Comparison of ENCODE assay signal across 8 cellular contexts in genomic region chr2:64750817-64751285, GRCh38.
DNase-seq lines count a peak whose midpoint lies in the region.

No MANE protein-coding gene starts in this region.

- no peaks in the 10 kb centered on the region for H4K20me1 ChIP-seq in GM23248 (ENCODE audit: insufficient read depth)

- H2AFZ ChIP-seq in GM23248 = peak overlapping the region; percentile 76
- peak overlapping the region; percentile 99 for H2AFZ ChIP-seq in neuronal stem cell (ENCODE audit: low read length)

- H2BK5ac ChIP-seq in neuronal stem cell (ENCODE audit: low read length) = peak overlapping the region; percentile 91

- H3K79me2 ChIP-seq in GM23248 (ENCODE audit: insufficient read depth) = peaks cover 45% of the 10 kb centered on the region

- no peak overlapping the region for H3K4ac ChIP-seq in neuronal stem cell (ENCODE audit: low read length)

- H3K9me3 ChIP-seq in GM23248 (ENCODE audit: low read depth) (no peaks in the 10 kb centered on the region), neuronal stem cell (replicated peaks in 1 of 2; ENCODE audit: control insufficient read depth in 2 of 2, insufficient read depth in 1 of 2, low read depth in 1 of 2, low read length in 2 of 2) (peaks cover 0 to under 1% of the 10 kb centered on the region in 2 donors)

- in situ Hi-C loops in GM23248 (cut with MboI) = no loop called here

- H3K27me3 ChIP-seq in GM23248 (replicated peaks; ENCODE audit: insufficient read depth) = no peaks in the 10 kb centered on the region
- peaks cover 0 to 10% (median 0%) of the 10 kb centered on the region in 3 experiments for H3K27me3 ChIP-seq in neuronal stem cell (ENCODE audit: control insufficient read depth in 3 of 3, insufficient read depth in 3 of 3, low read depth in 1 of 3, low read length in 3 of 3)

- H3K79me1 ChIP-seq in neuronal stem cell (ENCODE audit: low read depth, low read length) = peaks cover 2% of the 10 kb centered on the region

- no peak overlapping the region for H4K91ac ChIP-seq in neuronal stem cell (ENCODE audit: low read depth, low read length, poor library complexity)

- H3F3A ChIP-seq in GM23248 (ENCODE audit: insufficient read depth) = peaks cover 37% of the 10 kb centered on the region

- H3K36me3 ChIP-seq in GM23248 (ENCODE audit: low read depth) (no peaks in the 10 kb centered on the region), neuronal stem cell (replicated peaks in 1 of 2; ENCODE audit: control insufficient read depth in 2 of 2, insufficient read depth in 2 of 2, low read length in 2 of 2) (no peaks in the 10 kb centered on the region)

- 0 to 1% methylated on average over 6 to 40 of the region's 43 CpGs for WGBS in GM23248 (ENCODE audit: low coverage in 1 of 2, low lambda C conversion rate in 2 of 2, missing lambda C conversion rate in 2 of 2), 2 experiments
- no CpG with 5 or more reads among the region's 43 CpGs for WGBS in neuronal stem cell (ENCODE audit: extremely low coverage in 2 of 2, insufficient read length in 2 of 2, insufficient replicate concordance in 1 of 2), 2 donors

- no peak overlapping the region for H4K8ac ChIP-seq in neuronal stem cell (ENCODE audit: low read depth, low read length)

- H3K4me3 ChIP-seq in GM23248 (peak overlapping the region; percentile 78), neuronal stem cell (ENCODE audit: low read length in 2 of 2) (peak overlapping the region; percentile 88 to 94)

- H3K9ac ChIP-seq in GM23248 (peak overlapping the region; percentile 95), neuronal stem cell (ENCODE audit: low read depth, low read length, poor library complexity) (peak overlapping the region; percentile 99)

- DNase-seq in DMS79 treated with DMSO at 0.1 percent for 48 hours (lab: John Stamatoyannopoulos, UW) = peak; percentile 100
- peak; percentile 100 for DNase-seq in GM23248
- peak; percentile 98 for DNase-seq in Kasumi-1 (lab: John Stamatoyannopoulos, UW)
- DNase-seq in RPMI7951 (ENCODE audit: low read depth) = peak; percentile 99
- peak; percentile 97 for DNase-seq in activated effector memory CD4-positive, alpha-beta T cell treated with Interleukin-2 at 50 U/mL for 16 hours
- DNase-seq in fibroblast of the conjunctiva (ENCODE audit: low read depth) = peak; percentile 99
- DNase-seq in neuronal stem cell (ENCODE audit: low spot score) = peak; percentile 99
- peak in 44 of 49 donors; percentile 92 to 100 (median 100) for DNase-seq in substantia nigra (lab: John Stamatoyannopoulos, UW)

- H3K4me2 ChIP-seq in GM23248 (ENCODE audit: unreplicated experiment) (peak overlapping the region; percentile 95), neuronal stem cell (ENCODE audit: insufficient read depth, low read length, poor library complexity, severe bottlenecking) (peak overlapping the region; percentile 73)

- H3K23ac ChIP-seq in neuronal stem cell (ENCODE audit: low read depth, low read length, poor library complexity) = peak overlapping the region; percentile 99

- peak overlapping the region; percentile 89 for H3K18ac ChIP-seq in neuronal stem cell (ENCODE audit: low read length)

- H2AK5ac ChIP-seq in neuronal stem cell (ENCODE audit: low read depth, low read length) = no peak overlapping the region

- H3K14ac ChIP-seq in neuronal stem cell (ENCODE audit: low read length) = no peak overlapping the region

- peak overlapping the region; percentile 58 for H2BK15ac ChIP-seq in neuronal stem cell (ENCODE audit: low read length)

- H2BK12ac ChIP-seq in neuronal stem cell (ENCODE audit: low read length) = no peak overlapping the region

- H3K9me2 ChIP-seq in GM23248 (ENCODE audit: insufficient read depth) = no peaks in the 10 kb centered on the region

- H2BK120ac ChIP-seq in neuronal stem cell (ENCODE audit: low read depth, low read length) = no peak overlapping the region

- H3K27ac ChIP-seq in GM23248 = peak overlapping the region; percentile 89
- H3K27ac ChIP-seq in neuronal stem cell (replicated peaks; ENCODE audit: low read length) = peak overlapping the region; percentile 99
- H3K27ac ChIP-seq in substantia nigra (ENCODE audit: low read depth, low read length, poor library complexity, severe bottlenecking) = peak overlapping the region; percentile 93

- peaks cover 28% of the 10 kb centered on the region; the same call in 1 of the 2 replicates for H3K4me1 ChIP-seq in GM23248 (ENCODE audit: insufficient read depth)
- H3K4me1 ChIP-seq in neuronal stem cell (ENCODE audit: control insufficient read depth in 2 of 2, insufficient read depth in 1 of 2, low read depth in 1 of 2, low read length in 2 of 2) = peaks cover 2 to 14% of the 10 kb centered on the region in 2 donors

Comparison
In these comparisons a context has a peak if more than half of its experiments do, and no peak if none do; other contexts are left out.
1. Peak in every context shown above with its lines: DNase-seq, H3K4me3 ChIP-seq and H3K27ac ChIP-seq.